ENCODE assay signal across 8 cellular contexts in the genomic region with DNA sequence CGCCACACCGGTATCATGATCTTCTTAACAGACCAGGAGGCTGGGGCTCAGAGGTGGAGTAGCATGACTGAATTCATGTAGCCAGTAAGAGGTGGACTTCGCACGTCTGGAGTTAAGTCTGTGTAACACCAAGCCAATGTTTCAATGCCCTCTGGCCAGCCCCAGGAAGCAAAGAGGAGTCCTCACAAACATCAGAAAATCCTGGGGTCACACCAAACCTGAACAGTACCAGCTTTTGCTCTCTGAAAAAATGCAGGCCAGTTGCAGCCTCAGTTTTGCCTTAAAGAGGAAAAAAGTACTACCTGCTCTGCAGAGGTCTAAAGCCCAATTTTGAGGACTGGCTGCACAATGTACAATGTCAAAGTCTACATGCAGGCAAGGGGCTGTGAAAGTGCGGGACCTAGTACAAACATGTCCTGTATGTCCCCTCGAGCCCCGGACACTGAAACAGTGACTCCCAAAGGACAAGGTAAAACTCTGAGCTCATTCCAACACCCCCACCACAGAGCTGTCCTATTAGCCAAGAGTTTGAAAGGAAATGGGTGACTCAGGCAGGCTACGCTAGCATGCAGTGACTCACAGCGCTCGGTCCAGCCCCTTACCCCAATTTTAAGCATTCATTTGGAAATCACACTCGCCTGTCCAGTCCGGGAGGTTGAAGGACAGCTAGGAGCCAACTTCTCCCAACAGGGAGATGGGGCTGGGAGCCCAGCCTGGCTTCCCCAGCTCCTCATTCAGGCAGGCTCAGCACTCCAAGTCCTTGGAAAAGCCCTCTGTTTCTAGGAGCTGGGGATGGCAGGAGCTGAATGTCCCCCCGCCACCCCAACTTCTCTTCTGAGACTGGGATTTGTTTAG. TPM values are rescaled to one million over a fixed set of nuclear protein-coding genes. Genes with fewer than 3 reads are reported as not detected.
DNase-seq lines count a peak whose midpoint lies in the region; ATAC-seq, FAIRE-seq and TF ChIP-seq lines count a peak whose summit lies in the region.

No MANE protein-coding gene starts in this region.

- no peaks in the 10 kb centered on the region for H3K9me3 ChIP-seq in keratinocyte (ENCODE audit: control insufficient read depth, low read depth, low read length)

- peak overlapping the region; percentile 77 for H3K4me2 ChIP-seq in keratinocyte (ENCODE audit: control insufficient read depth, extremely low read depth, insufficient read depth, low read depth, low read length)

- FAIRE-seq in keratinocyte (lab: Jason Lieb, UNC), result peak; percentile 44

- CTCF ChIA-PET in GM10248 (lab: Yijun Ruan, JAX), result interaction anchor here (1.2 kb wide), 2 partner anchors 17 to 30 kb away, joined by 3 to 5 read pairs; no protein-coding TSS in a partner anchor

- H3K27me3 ChIP-seq in keratinocyte (ENCODE audit: control insufficient read depth, extremely low read depth, insufficient read depth, low read length), result no peaks in the 10 kb centered on the region

- peaks cover 8 to 32% of the 10 kb centered on the region in 2 experiments for H3K36me3 ChIP-seq in keratinocyte (ENCODE audit: control insufficient read depth in 2 of 2, extremely low read depth in 1 of 2, insufficient read depth in 2 of 2, low read length in 2 of 2)

- peaks cover 2% of the 10 kb centered on the region for H3K9me1 ChIP-seq in keratinocyte (ENCODE audit: control insufficient read depth, extremely low read depth, insufficient read depth, low read length)

- no peak overlapping the region for H2AFZ ChIP-seq in keratinocyte (ENCODE audit: control insufficient read depth, low read length)

- peak overlapping the region; percentile 17 for H3K4me3 ChIP-seq in AG09309 (ENCODE audit: control insufficient read depth, low read depth, low read length)
- H3K4me3 ChIP-seq in keratinocyte (ENCODE audit: control insufficient read depth in 2 of 3, extremely low read depth in 1 of 3, insufficient read depth in 2 of 3, low read depth in 1 of 3, low read length in 3 of 3), result peak overlapping the region; percentile 92 to 100 (median 99)

- peaks cover 8% of the 10 kb centered on the region for H4K20me1 ChIP-seq in keratinocyte (ENCODE audit: control insufficient read depth, extremely low read depth, insufficient read depth, low read length)

- POLR2A ChIA-PET in GM10248 (lab: Yijun Ruan, JAX), result no interaction called here

- peaks cover 89% of the 10 kb centered on the region for H3K79me2 ChIP-seq in keratinocyte (ENCODE audit: control insufficient read depth, insufficient read depth, low read length)

- H3K9ac ChIP-seq in keratinocyte (ENCODE audit: control insufficient read depth, extremely low read depth, insufficient read depth, low read length), result peak overlapping the region; percentile 99

- DNase-seq in AG09309 (ENCODE audit: low read depth) (peak; percentile 71), HT1080 (ENCODE audit: low read depth) (peak; percentile 94), amniotic stem cell (lab: John Stamatoyannopoulos, UW) (peak; percentile 81), keratinocyte (ENCODE audit: low read depth, low spot score) (no peak), substantia nigra (lab: John Stamatoyannopoulos, UW) (peak in 31 of 49 donors; percentile 16 to 83 (median 42)), GM10248 (ENCODE audit: extremely low spot score) (no peak)

- peak overlapping the region; percentile 98 for H3K27ac ChIP-seq in keratinocyte (ENCODE audit: control insufficient read depth, insufficient read depth, low read length)
- peak overlapping the region; percentile 46 for H3K27ac ChIP-seq in substantia nigra (ENCODE audit: low read depth, low read length, poor library complexity, severe bottlenecking)

- dilution Hi-C loops in keratinocyte (cut with MboI; ENCODE audit: extremely low pct_ligation_motif_present, low sequenced_read_pairs), result no loop called here

- no peak for ATAC-seq in HG02870 (IDR thresholded peaks at IDR 0.05; ENCODE audit: unreplicated experiment)
- no peak for ATAC-seq in GM18519 (IDR thresholded peaks at IDR 0.05; ENCODE audit: low FRiP score, unreplicated experiment)

- peaks cover 84% of the 10 kb centered on the region for H3K4me1 ChIP-seq in keratinocyte (ENCODE audit: control insufficient read depth, extremely low read depth, insufficient read depth, low read length)

- TF ChIP-seq CTCF in AG09309 (IDR thresholded peaks at IDR 0.05; ENCODE audit: control insufficient read depth, insufficient read depth, low read depth, low read length, missing control alignments) (no peak), keratinocyte (optimal IDR thresholded peaks at IDR 0.05 in 1 of 3, IDR thresholded peaks at IDR 0.05 in 1 of 3, conservative IDR thresholded peaks at IDR 0.05 in 1 of 3; ENCODE audit: extremely low read depth in 1 of 3, insufficient read depth in 2 of 3, low read length in 3 of 3) (no peak), GM10248 (IDR thresholded peaks at IDR 0.05; ENCODE audit: control extremely low read depth, extremely low read depth, low read depth, missing control alignments) (no peak)

RNA-seq across cellular contexts. Expression of a gene that starts 4.1 kb away (rescaled TPM):
- total RNA-seq in HT1080 (2014; rRNA removed; shearing (Covaris generic)), result 47.8 and 53.4 TPM in 2 replicates
- polyA plus RNA-seq in HT1080 (2015; cell fraction: cytosol; rRNA removed), result 85.3 and 88.9 TPM in 2 replicates
- 61.9 and 74.5 TPM in 2 replicates for polyA plus RNA-seq in HT1080 (2015; cell fraction: nucleus; rRNA removed)
- 114 to 206 TPM (median 140 TPM) in 3 replicates for polyA plus RNA-seq in keratinocyte
- 28.2 TPM for polyA plus RNA-seq in keratinocyte (2011; ENCODE audit: low read depth)
- polyA plus RNA-seq in keratinocyte (2011; cell fraction: cytosol; rRNA removed), result 68.5 and 78.5 TPM in 2 replicates
- 189 and 212 TPM in 2 replicates for polyA plus RNA-seq in keratinocyte (2011; cell fraction: nucleus; rRNA removed)
- polyA plus RNA-seq in keratinocyte (2012; ENCODE audit: low replicate concordance), result 187 and 229 TPM in 2 replicates
- 183 to 252 TPM (median 197 TPM) in 3 replicates for polyA minus RNA-seq in keratinocyte
- 145 TPM for polyA minus RNA-seq in keratinocyte (2011; cell fraction: cytosol; rRNA and poly(A)+ RNA removed)
- polyA minus RNA-seq in keratinocyte (2011; cell fraction: nucleus; rRNA and poly(A)+ RNA removed), result 171 and 233 TPM in 2 replicates

RNA-seq across cellular contexts. Expression of a gene that starts 18.9 kb away (rescaled TPM):
- 16.2 and 28.9 TPM in 2 replicates for total RNA-seq in HT1080 (2014; rRNA removed; shearing (Covaris generic))
- polyA plus RNA-seq in HT1080 (2015; cell fraction: cytosol; rRNA removed), result 18.7 and 19.1 TPM in 2 replicates
- polyA plus RNA-seq in HT1080 (2015; cell fraction: nucleus; rRNA removed), result 10.9 and 13.6 TPM in 2 replicates
- 16.8 to 29.8 TPM (median 22.0 TPM) in 3 replicates for polyA plus RNA-seq in keratinocyte
- 2.4 TPM for polyA plus RNA-seq in keratinocyte (2011; ENCODE audit: low read depth)
- 18.0 and 21.4 TPM in 2 replicates for polyA plus RNA-seq in keratinocyte (2011; cell fraction: cytosol; rRNA removed)
- 17.8 and 20.3 TPM in 2 replicates for polyA plus RNA-seq in keratinocyte (2011; cell fraction: nucleus; rRNA removed)
- 13.0 and 16.6 TPM in 2 replicates for polyA plus RNA-seq in keratinocyte (2012; ENCODE audit: low replicate concordance)
- polyA minus RNA-seq in keratinocyte, result 41.4 to 75.8 TPM (median 52.7 TPM) in 3 replicates
- polyA minus RNA-seq in keratinocyte (2011; cell fraction: cytosol; rRNA and poly(A)+ RNA removed), result 55.8 TPM
- polyA minus RNA-seq in keratinocyte (2011; cell fraction: nucleus; rRNA and poly(A)+ RNA removed), result 14.1 and 18.9 TPM in 2 replicates

RNA-seq across cellular contexts. Expression of a gene that starts 34.0 kb away (rescaled TPM):
- not detected in 2 replicates for total RNA-seq in HT1080 (2014; rRNA removed; shearing (Covaris generic))
- polyA plus RNA-seq in HT1080 (2015; cell fraction: cytosol; rRNA removed), result not detected in 2 replicates
- not detected in 2 replicates for polyA plus RNA-seq in HT1080 (2015; cell fraction: nucleus; rRNA removed)
- not detected in 3 replicates for polyA plus RNA-seq in keratinocyte
- polyA plus RNA-seq in keratinocyte (2011; ENCODE audit: low read depth), result not detected
- not detected in 2 replicates for polyA plus RNA-seq in keratinocyte (2011; cell fraction: cytosol; rRNA removed)
- 0.22 TPM in 1 of 2 replicates, not detected in the other for polyA plus RNA-seq in keratinocyte (2011; cell fraction: nucleus; rRNA removed)
- polyA plus RNA-seq in keratinocyte (2012; ENCODE audit: low replicate concordance), result 0.34 and 0.44 TPM in 2 replicates
- not detected in 3 replicates for polyA minus RNA-seq in keratinocyte
- polyA minus RNA-seq in keratinocyte (2011; cell fraction: cytosol; rRNA and poly(A)+ RNA removed), result not detected
- not detected in 2 replicates for polyA minus RNA-seq in keratinocyte (2011; cell fraction: nucleus; rRNA and poly(A)+ RNA removed)

RNA-seq across cellular contexts. Expression of a gene that starts 36.0 kb away (rescaled TPM):
- total RNA-seq in HT1080 (2014; rRNA removed; shearing (Covaris generic)), result 0.10 TPM in 1 of 2 replicates, not detected in the other
- polyA plus RNA-seq in HT1080 (2015; cell fraction: cytosol; rRNA removed), result 0.24 and 0.36 TPM in 2 replicates
- polyA plus RNA-seq in HT1080 (2015; cell fraction: nucleus; rRNA removed), result 0.33 and 0.42 TPM in 2 replicates
- polyA plus RNA-seq in keratinocyte, result 0.08 TPM in 1 of 3 replicates, not detected in the others
- 0.12 TPM for polyA plus RNA-seq in keratinocyte (2011; ENCODE audit: low read depth)
- not detected in 2 replicates for polyA plus RNA-seq in keratinocyte (2011; cell fraction: cytosol; rRNA removed)
- polyA plus RNA-seq in keratinocyte (2011; cell fraction: nucleus; rRNA removed), result 0.05 and 0.16 TPM in 2 replicates
- polyA plus RNA-seq in keratinocyte (2012; ENCODE audit: low replicate concordance), result 0.17 TPM in 1 of 2 replicates, not detected in the other
- not detected in 3 replicates for polyA minus RNA-seq in keratinocyte
- polyA minus RNA-seq in keratinocyte (2011; cell fraction: cytosol; rRNA and poly(A)+ RNA removed), result not detected
- not detected in 2 replicates for polyA minus RNA-seq in keratinocyte (2011; cell fraction: nucleus; rRNA and poly(A)+ RNA removed)

RNA-seq across cellular contexts. Expression of a gene that starts 37.5 kb away (rescaled TPM):
- not detected in 2 replicates for total RNA-seq in HT1080 (2014; rRNA removed; shearing (Covaris generic))
- not detected in 2 replicates for polyA plus RNA-seq in HT1080 (2015; cell fraction: cytosol; rRNA removed)
- polyA plus RNA-seq in HT1080 (2015; cell fraction: nucleus; rRNA removed), result not detected in 2 replicates
- polyA plus RNA-seq in keratinocyte, result not detected in 3 replicates
- not detected for polyA plus RNA-seq in keratinocyte (2011; ENCODE audit: low read depth)
- polyA plus RNA-seq in keratinocyte (2011; cell fraction: cytosol; rRNA removed), result not detected in 2 replicates
- polyA plus RNA-seq in keratinocyte (2011; cell fraction: nucleus; rRNA removed), result not detected in 2 replicates
- polyA plus RNA-seq in keratinocyte (2012; ENCODE audit: low replicate concordance), result not detected in 2 replicates
- not detected in 3 replicates for polyA minus RNA-seq in keratinocyte
- not detected for polyA minus RNA-seq in keratinocyte (2011; cell fraction: cytosol; rRNA and poly(A)+ RNA removed)
- not detected in 2 replicates for polyA minus RNA-seq in keratinocyte (2011; cell fraction: nucleus; rRNA and poly(A)+ RNA removed)

Comparison
In these comparisons a context has a peak if more than half of its experiments do, and no peak if none do; other contexts are left out.
1. DNase-seq: peak in AG09309 (single experiment), HT1080 (single experiment), amniotic stem cell (single experiment) and substantia nigra (31 of 49); none in keratinocyte (single experiment) and GM10248 (single experiment).